Comparison of ENCODE assay signal across 8 cellular contexts in genomic region chr19:57362997-57363705, GRCh38. TPM values are rescaled to one million over a fixed set of nuclear protein-coding genes. Genes with fewer than 3 reads are reported as not detected.
DNase-seq lines count a peak whose midpoint lies in the region; ATAC-seq and TF ChIP-seq lines count a peak whose summit lies in the region.

TSS of gene TRAPPC2B (plus strand) at chr19:57363551. CDS start at chr19:57364834, 1,283 bp downstream.
TSS of gene ZNF547 (plus strand) at chr19:57363551. CDS start at chr19:57368556, 5,005 bp downstream.

- H3K27me3 Mint-ChIP-seq in CD14-positive monocyte (ENCODE audit: low read depth in 3 of 3): peaks cover 1 to 6% (median 4%) of the 10 kb centered on the region in 3 donors
- H3K27me3 Mint-ChIP-seq in dendritic cell treated with granulocyte-macrophage colony-stimulating factor and Interleukin-4, amounts not matched to agents 40 ng/mL and 50 ng/mL, for 4 days: peaks cover 3% of the 10 kb centered on the region

- intact Hi-C loops in CD14-positive monocyte (cut with micrococcal nuclease): loop anchor here (2.0 to 10.0 kb wide), 4 partner anchors 26 to 822 kb away; partner anchors contain the start of genes ZNF274 (in 1 of the 2), ZNF329 (in 1 of the 2), ZNF548 (in 1 of the 2) and ZNF749 (in 1 of the 2)
- intact Hi-C loops in dendritic cell treated with granulocyte-macrophage colony-stimulating factor and Interleukin-4, amounts not matched to agents 40 ng/mL and 50 ng/mL, for 4 days (cut with micrococcal nuclease): loop anchor here (1.0 to 2.0 kb wide), 5 partner anchors 12 to 123 kb away; partner anchors contain the start of genes ZNF17, ZNF304, ZNF543 and ZNF548

- H3K4me1 Mint-ChIP-seq in CD14-positive monocyte: peaks cover 10% of the 10 kb centered on the region
- H3K4me1 Mint-ChIP-seq in dendritic cell treated with granulocyte-macrophage colony-stimulating factor and Interleukin-4, amounts not matched to agents 40 ng/mL and 50 ng/mL, for 4 days (ENCODE audit: low read depth): peaks cover 13% of the 10 kb centered on the region

- TF ChIP-seq CTCF in CD14-positive monocyte (IDR thresholded peaks at IDR 0.05): no peak

- H3K36me3 Mint-ChIP-seq in CD14-positive monocyte: peaks cover 19 to 28% of the 10 kb centered on the region in 2 donors
- H3K36me3 Mint-ChIP-seq in dendritic cell treated with granulocyte-macrophage colony-stimulating factor and Interleukin-4, amounts not matched to agents 40 ng/mL and 50 ng/mL, for 4 days (ENCODE audit: low read depth): peaks cover 50% of the 10 kb centered on the region

- peak within 1 kb of the TSS; percentile 81 to 86 for H3K4me3 Mint-ChIP-seq in CD14-positive monocyte
- peak within 1 kb of the TSS; percentile 81 for H3K4me3 Mint-ChIP-seq in dendritic cell treated with granulocyte-macrophage colony-stimulating factor and Interleukin-4, amounts not matched to agents 40 ng/mL and 50 ng/mL, for 4 days

- peak; percentile 97 for ATAC-seq in GM19395 (IDR thresholded peaks at IDR 0.05; ENCODE audit: unreplicated experiment)
- ATAC-seq in HG03558 (IDR thresholded peaks at IDR 0.05; ENCODE audit: extremely low read depth, unreplicated experiment): peak; percentile 87
- ATAC-seq in left lobe of liver: peak; percentile 96

- H3K27ac Mint-ChIP-seq in CD14-positive monocyte: peak within 1 kb of the TSS; percentile 85 to 97 (median 93)
- H3K27ac Mint-ChIP-seq in dendritic cell treated with granulocyte-macrophage colony-stimulating factor and Interleukin-4, amounts not matched to agents 40 ng/mL and 50 ng/mL, for 4 days: peak within 1 kb of the TSS; percentile 85

- DNase-seq in CD14-positive monocyte (ENCODE audit: low spot score) (peak; percentile 100), NCI-H748 treated with DMSO at 0.1 percent for 48 hours (lab: John Stamatoyannopoulos, UW) (peak; percentile 98), left lobe of liver (ENCODE audit: low spot score) (peak; percentile 98)
- peak; percentile 97 to 98 for DNase-seq in activated CD4-positive, alpha-beta T cell treated with anti-CD3 and anti-CD28 coated beads, Interleukin-2, amount 50 U/mL, for 4 hours
- DNase-seq in stimulated activated CD4-positive, alpha-beta T cell treated with anti-CD3 and anti-CD28 coated beads, Interleukin-2, amount 100 ng/mL, for 24 hours: peak; percentile 96 to 98

- H3K9me3 Mint-ChIP-seq in CD14-positive monocyte: peaks cover 28 to 84% (median 76%) of the 10 kb centered on the region in 7 donors
- peaks cover 50% of the 10 kb centered on the region for H3K9me3 Mint-ChIP-seq in dendritic cell treated with granulocyte-macrophage colony-stimulating factor and Interleukin-4, amounts not matched to agents 40 ng/mL and 50 ng/mL, for 4 days

RNA-seq across cellular contexts. Expression of gene TRAPPC2B, which starts in this region (rescaled TPM):
- polyA plus RNA-seq in CD14-positive monocyte: 10 to 100 TPM in 1 of 2 donors, 1 to 10 TPM in 1; 7.4 to 13.9 TPM
- 1.2 TPM for total RNA-seq in left lobe of liver

RNA-seq across cellular contexts. Expression of gene ZNF547, which starts in this region (rescaled TPM):
- polyA plus RNA-seq in CD14-positive monocyte: under 1 TPM in 1 of 2 donors, not detected in 1; 0.30 TPM
- 0.78 TPM for total RNA-seq in left lobe of liver

Comparison
In these comparisons a context has a peak if more than half of its experiments do, and no peak if none do; other contexts are left out.
1. Peak in every context shown above with its lines: DNase-seq and ATAC-seq.